In genomic region chr2:85584354-85584856, GRCh38 we compare ENCODE assay signal across 7 cellular contexts. TPM values are rescaled to one million over a fixed set of nuclear protein-coding genes. Genes with fewer than 3 reads are reported as not detected.
A peak's percentile ranks its signal among the peaks of the same experiment; 100 is the strongest.
DNase-seq lines count a peak whose midpoint lies in the region; ATAC-seq and TF ChIP-seq lines count a peak whose summit lies in the region.

Gene VAMP5 (plus strand): TSS chr2:85584431. CDS start chr2:85584491, 60 bp downstream.

- peak within 1 kb of the TSS; percentile 88 for H3K27ac Mint-ChIP-seq in progenitor cell of endocrine pancreas

- TF ChIP-seq CTCF in progenitor cell of endocrine pancreas (IDR thresholded peaks at IDR 0.05; ENCODE audit: unreplicated experiment) = no peak

- peaks cover 16% of the 10 kb centered on the region for H3K4me1 Mint-ChIP-seq in progenitor cell of endocrine pancreas (ENCODE audit: low read depth)

- peak; percentile 72 for ATAC-seq in GM19023 (IDR thresholded peaks at IDR 0.05; ENCODE audit: unreplicated experiment)
- peak; percentile 40 for ATAC-seq in HG03280 (IDR thresholded peaks at IDR 0.05; ENCODE audit: unreplicated experiment)
- ATAC-seq in Right ventricle myocardium inferior = peak; percentile 47
- ATAC-seq in HG03378 (IDR thresholded peaks at IDR 0.05; ENCODE audit: unreplicated experiment) = no peak

- no peaks in the 10 kb centered on the region for H3K9me3 Mint-ChIP-seq in progenitor cell of endocrine pancreas (ENCODE audit: low read depth)

- no peaks in the 10 kb centered on the region for H3K27me3 Mint-ChIP-seq in progenitor cell of endocrine pancreas

- peak; percentile 27 for DNase-seq in activated effector memory CD4-positive, alpha-beta T cell treated with Interleukin-2 at 50 U/mL for 16 hours
- DNase-seq in Right ventricle myocardium inferior (ENCODE audit: missing footprints) (peak; percentile 79), progenitor cell of endocrine pancreas (ENCODE audit: low spot score, unreplicated experiment) (no peak)
- DNase-seq in central memory CD4-positive, alpha-beta T cell = no peak

- no peak within 1 kb of the TSS for H3K4me3 Mint-ChIP-seq in progenitor cell of endocrine pancreas (ENCODE audit: low read depth)

- intact Hi-C loops in Right ventricle myocardium inferior (cut with DNase I) = no loop called here

- peaks cover 13% of the 10 kb centered on the region for H3K36me3 Mint-ChIP-seq in progenitor cell of endocrine pancreas (ENCODE audit: insufficient read depth)

RNA-seq across cellular contexts. Expression of gene VAMP5, which starts in this region (rescaled TPM):
- total RNA-seq in Right ventricle myocardium inferior (62.1 TPM), progenitor cell of endocrine pancreas (4.2 TPM in 2 replicates)

Comparison
In these comparisons a context has a peak if more than half of its experiments do, and no peak if none do; other contexts are left out.
1. RNA of gene VAMP5 (total RNA-seq): 62.1 TPM in Right ventricle myocardium inferior (single experiment); 4.2 TPM in progenitor cell of endocrine pancreas; every median in the first group is over 10 times any median in the second.
2. DNase-seq: peak in activated effector memory CD4-positive, alpha-beta T cell treated with Interleukin-2 at 50 U/mL for 16 hours (single experiment) and Right ventricle myocardium inferior (single experiment); none in progenitor cell of endocrine pancreas (single experiment) and central memory CD4-positive, alpha-beta T cell (single experiment).